ENCODE assay signal across 28 cellular contexts in the genomic region with DNA sequence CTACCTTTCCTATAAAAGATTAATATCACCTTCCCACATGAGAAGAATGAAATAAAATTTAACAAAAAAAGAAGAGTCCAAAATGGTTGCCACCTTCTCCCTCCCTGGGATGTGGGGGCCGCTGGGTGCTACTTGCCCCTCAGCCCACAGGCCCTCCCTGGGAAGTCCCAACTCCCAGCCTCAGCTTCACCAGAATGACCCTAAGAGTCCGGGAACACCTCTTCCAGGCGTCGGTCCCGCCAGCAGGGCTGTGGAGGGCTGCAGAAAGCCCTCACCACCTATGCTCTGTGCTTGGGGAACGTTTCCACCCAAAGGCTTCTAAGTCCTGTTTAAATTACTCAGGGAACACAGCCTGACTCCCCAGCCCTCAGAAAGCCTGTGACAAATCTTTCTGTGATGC.
"Had no signal": no experiment of that assay in that cellular context is flagged by ENCODE, and none has a peak within 500 bp of the region (broad histone marks: within the 10 kb centered on the region; RNA-seq: fewer than 3 reads in every experiment).

No MANE protein-coding gene starts in this region.

- H3K36me3 ChIP-seq: colonic mucosa had no signal

- H3K27me3 ChIP-seq: adrenal gland, body of pancreas, colonic mucosa, heart left ventricle had no signal

- DNase-seq: activated B cell treated with CpG ODN at 0.5 μM for 24 hours; activated CD4-positive, alpha-beta T cell treated with anti-CD3 and anti-CD28 coated beads for 48 hours; activated CD4-positive, alpha-beta T cell treated with anti-CD3 and anti-CD28 coated beads, Interleukin-2, amount 50 U/mL, for 1 hour; activated CD4-positive, alpha-beta T cell treated with anti-CD3 and anti-CD28 coated beads, Interleukin-2, amount 50 U/mL, for 48 hours; activated CD8-positive, alpha-beta memory T cell treated with anti-CD3 and anti-CD28 coated beads, Interleukin-2, amount 10 ng/mL, durations not matched to agents 7 days and 5 days; activated CD8-positive, alpha-beta memory T cell treated with anti-CD3 and anti-CD28 coated beads, Interleukin-2, amount 50 U/mL, for 4 hours; activated CD8-positive, alpha-beta T cell treated with anti-CD3 and anti-CD28 coated beads for 36 hours; activated effector memory CD4-positive, alpha-beta T cell treated with anti-CD3 and anti-CD28 coated beads, Interleukin-2, amount 50 U/mL, for 16 hours; activated naive CD4-positive, alpha-beta T cell treated with anti-CD3 and anti-CD28 coated beads for 36 hours; activated naive CD8-positive, alpha-beta T cell treated with anti-CD3 and anti-CD28 coated beads for 36 hours; activated naive CD8-positive, alpha-beta T cell treated with anti-CD3 and anti-CD28 coated beads, Interleukin-2, amount 50 U/mL, for 24 hours; activated T-cell treated with anti-CD3 and anti-CD28 coated beads, Interleukin-2, amount 50 U/mL, for 1 hour; activated T-cell treated with anti-CD3 and anti-CD28 coated beads, Interleukin-2, amount 50 U/mL, for 48 hours; adrenal gland; amygdala; body of pancreas; caudate nucleus; colonic mucosa; effector CD8-positive, alpha-beta T cell; foreskin fibroblast; glutamatergic neuron; heart left ventricle; T-helper 1 cell; T-helper 17 cell; T1000; WERI-Rb-1 had no signal

- H3K9me3 ChIP-seq: adrenal gland, body of pancreas, colonic mucosa, heart left ventricle had no signal

- H3K4me3 ChIP-seq: adrenal gland, body of pancreas, colonic mucosa, heart left ventricle had no signal

- H3K27ac ChIP-seq: adrenal gland, body of pancreas, colonic mucosa, heart left ventricle, WERI-Rb-1 had no signal

- ATAC-seq: activated CD4-positive, CD25-positive, alpha-beta regulatory T cell treated with anti-CD3 and anti-CD28 coated beads, Interleukin-2, amount 50 U/mL, for 24 hours; activated CD8-positive, alpha-beta memory T cell treated with anti-CD3 and anti-CD28 coated beads, Interleukin-2, amount 10 ng/mL, durations not matched to agents 7 days and 5 days; activated CD8-positive, alpha-beta T cell treated with anti-CD3 and anti-CD28 coated beads for 36 hours; activated naive CD8-positive, alpha-beta T cell treated with anti-CD3 and anti-CD28 coated beads, Interleukin-2, amount 50 U/mL, for 24 hours; body of pancreas; esophagus mucosa; heart left ventricle; T-helper 17 cell had no signal

- H3K4me1 ChIP-seq: adrenal gland, colonic mucosa had no signal
